ENCODE assay signal across 13 cellular contexts in genomic region chr1:154951901-154952657, GRCh38. TPM values are rescaled to one million over a fixed set of nuclear protein-coding genes. Genes with fewer than 3 reads are reported as not detected.
A peak's percentile ranks its signal among the peaks of the same experiment; 100 is the strongest.
DNase-seq lines count a peak whose midpoint lies in the region; ATAC-seq, FAIRE-seq and TF ChIP-seq lines count a peak whose summit lies in the region.
"Had no signal": no experiment of that assay in that cellular context is flagged by ENCODE, and none has a peak within 500 bp of the region (broad histone marks: within the 10 kb centered on the region; RNA-seq: fewer than 3 reads in every experiment).

No MANE protein-coding gene starts in this region.

- peak; percentile 52 for DNase-seq in activated T-cell treated with anti-CD3 and anti-CD28 coated beads for 1 hour (ENCODE audit: low read depth)
- no peak for DNase-seq in activated T-cell treated with anti-CD3 and anti-CD28 coated beads for 4 hours
- DNase-seq in activated T-helper 1 cell treated with anti-CD3 and anti-CD28 coated beads, Interleukin-12 subunit alpha, Interleukin-12 subunit beta, Interleukin-2, Interleukin-4 antibody, amounts not matched to agents 30 ng/mL and 10 ng/mL and 1 ng/mL, durations not matched to agents 14 hours and 24 hours and 36 hours (ENCODE audit: low spot score), result peak; percentile 47
- no peak for DNase-seq in mesenchymal stem cell
- peak in 1 of 2 donors; percentile 72 for DNase-seq in stimulated activated naive CD8-positive, alpha-beta T cell treated with anti-CD3 and anti-CD28 coated beads, Interleukin-15, amount 100 ng/mL, for 72 hours
- no peak for DNase-seq in testis
- no peak for DNase-seq in GM12892 (ENCODE audit: insufficient read length)
- DNase-seq: amygdala; head of caudate nucleus; NK-92 treated with Interleukin-12 subunit alpha and Interleukin-12 subunit beta, amount 100 ng/mL, for 24 hours; thyroid gland had no signal

- H3K27ac Mint-ChIP-seq in activated T-helper 1 cell treated with anti-CD3 and anti-CD28 coated beads, Interleukin-12 subunit alpha, Interleukin-12 subunit beta, Interleukin-2, Interleukin-4 antibody, amounts not matched to agents 30 ng/mL and 10 ng/mL and 1 ng/mL, durations not matched to agents 14 hours and 24 hours and 36 hours, result peak overlapping the region; percentile 88
- peak overlapping the region; percentile 95 to 96 for H3K27ac Mint-ChIP-seq in stimulated activated naive CD8-positive, alpha-beta T cell treated with anti-CD3 and anti-CD28 coated beads, Interleukin-15, amount 100 ng/mL, for 72 hours

- H2AK5ac ChIP-seq in mesenchymal stem cell (ENCODE audit: low read length, severe bottlenecking), result no peak overlapping the region

- no peak overlapping the region for H3K18ac ChIP-seq in mesenchymal stem cell (ENCODE audit: low read depth in 1 of 2, low read length in 2 of 2)

- H3K4ac ChIP-seq in mesenchymal stem cell (ENCODE audit: low read depth in 1 of 2, low read length in 2 of 2), result no peak overlapping the region

- no peak overlapping the region for H3K4me2 ChIP-seq in mesenchymal stem cell (ENCODE audit: low read length, poor library complexity, severe bottlenecking)

- peaks cover 2% of the 10 kb centered on the region for H3K27me3 Mint-ChIP-seq in activated T-helper 1 cell treated with anti-CD3 and anti-CD28 coated beads, Interleukin-12 subunit alpha, Interleukin-12 subunit beta, Interleukin-2, Interleukin-4 antibody, amounts not matched to agents 30 ng/mL and 10 ng/mL and 1 ng/mL, durations not matched to agents 14 hours and 24 hours and 36 hours (ENCODE audit: insufficient read depth)
- no peaks in the 10 kb centered on the region for H3K27me3 Mint-ChIP-seq in stimulated activated naive CD8-positive, alpha-beta T cell treated with anti-CD3 and anti-CD28 coated beads, Interleukin-15, amount 100 ng/mL, for 72 hours

- H3K9ac ChIP-seq in mesenchymal stem cell (ENCODE audit: low read length), result no peak overlapping the region

- H2BK120ac ChIP-seq in mesenchymal stem cell (ENCODE audit: low read depth, low read length), result no peak overlapping the region

- peak overlapping the region; percentile 79 for H3K4me3 Mint-ChIP-seq in activated T-helper 1 cell treated with anti-CD3 and anti-CD28 coated beads, Interleukin-12 subunit alpha, Interleukin-12 subunit beta, Interleukin-2, Interleukin-4 antibody, amounts not matched to agents 30 ng/mL and 10 ng/mL and 1 ng/mL, durations not matched to agents 14 hours and 24 hours and 36 hours
- H3K4me3 Mint-ChIP-seq in stimulated activated naive CD8-positive, alpha-beta T cell treated with anti-CD3 and anti-CD28 coated beads, Interleukin-15, amount 100 ng/mL, for 72 hours, result peak overlapping the region; percentile 70 to 81

- H3K36me3 Mint-ChIP-seq in activated T-helper 1 cell treated with anti-CD3 and anti-CD28 coated beads, Interleukin-12 subunit alpha, Interleukin-12 subunit beta, Interleukin-2, Interleukin-4 antibody, amounts not matched to agents 30 ng/mL and 10 ng/mL and 1 ng/mL, durations not matched to agents 14 hours and 24 hours and 36 hours (ENCODE audit: low read depth), result peaks cover 19% of the 10 kb centered on the region

- peaks cover 55% of the 10 kb centered on the region for H3K79me1 ChIP-seq in mesenchymal stem cell (replicated peaks; ENCODE audit: low read length, poor library complexity, severe bottlenecking)

- no peak for FAIRE-seq in GM12892 (lab: Jason Lieb, UNC)
- FAIRE-seq: A204.1 had no signal

- no peak overlapping the region for H2BK12ac ChIP-seq in mesenchymal stem cell (ENCODE audit: low read length in 2 of 2)

- WGBS in mesenchymal stem cell, result 80% methylated on average over 13 of the region's 15 CpGs
- WGBS in testis, 2 donors, result 55 to 76% methylated on average over 11 to 15 of the region's 15 CpGs

- TF ChIP-seq CTCF in testis (IDR thresholded peaks at IDR 0.05), result no peak

- H3K9me3 ChIP-seq in mesenchymal stem cell (ENCODE audit: control insufficient read depth, low read length) (no peaks in the 10 kb centered on the region), testis (no peaks in the 10 kb centered on the region)
- H3K9me3 ChIP-seq: thyroid gland had no signal

- TF ChIP-seq POLR2A in testis (IDR thresholded peaks at IDR 0.05) (no peak), GM12892 (IDR thresholded peaks at IDR 0.05; ENCODE audit: low read depth, low read length) (no peak)

- H2AFZ ChIP-seq in mesenchymal stem cell (ENCODE audit: low read depth, low read length), result no peak overlapping the region

- H3K23ac ChIP-seq in mesenchymal stem cell (ENCODE audit: low read length in 2 of 2), result no peak overlapping the region

- H3K27me3 ChIP-seq in mesenchymal stem cell (ENCODE audit: control insufficient read depth in 1 of 2, insufficient read depth in 1 of 2, low read length in 2 of 2), result no peaks in the 10 kb centered on the region
- no peaks in the 10 kb centered on the region for H3K27me3 ChIP-seq in testis
- H3K27me3 ChIP-seq: thyroid gland had no signal

- peak overlapping the region; percentile 54 for H2BK15ac ChIP-seq in mesenchymal stem cell (ENCODE audit: low read depth, poor library complexity, severe bottlenecking)

- peaks cover 25% of the 10 kb centered on the region for H3K4me1 ChIP-seq in mesenchymal stem cell (ENCODE audit: control insufficient read depth, insufficient read depth, low read depth, low read length)
- peaks cover 45% of the 10 kb centered on the region for H3K4me1 ChIP-seq in testis

- peaks cover 18 to 34% of the 10 kb centered on the region in 2 experiments for H3K36me3 ChIP-seq in mesenchymal stem cell (ENCODE audit: control insufficient read depth in 1 of 2, insufficient read depth in 2 of 2, low read depth in 1 of 2, low read length in 2 of 2)
- H3K36me3 ChIP-seq in testis (ENCODE audit: low read depth, missing control alignments), result no peaks in the 10 kb centered on the region

- no peak overlapping the region for H3K27ac ChIP-seq in mesenchymal stem cell (ENCODE audit: low read length, poor library complexity, severe bottlenecking)
- H3K27ac ChIP-seq in testis, result no peak overlapping the region
- H3K27ac ChIP-seq: thyroid gland had no signal

- H3K4me3 ChIP-seq in mesenchymal stem cell (ENCODE audit: insufficient read depth in 1 of 2, low read depth in 1 of 2, low read length in 2 of 2) (no peak overlapping the region), testis (no peak overlapping the region)
- H3K4me3 ChIP-seq: thyroid gland had no signal

- no peaks in the 10 kb centered on the region for H3K9me3 Mint-ChIP-seq in activated T-helper 1 cell treated with anti-CD3 and anti-CD28 coated beads, Interleukin-12 subunit alpha, Interleukin-12 subunit beta, Interleukin-2, Interleukin-4 antibody, amounts not matched to agents 30 ng/mL and 10 ng/mL and 1 ng/mL, durations not matched to agents 14 hours and 24 hours and 36 hours
- no peaks in the 10 kb centered on the region for H3K9me3 Mint-ChIP-seq in stimulated activated naive CD8-positive, alpha-beta T cell treated with anti-CD3 and anti-CD28 coated beads, Interleukin-15, amount 100 ng/mL, for 72 hours

- no peak overlapping the region for H2BK5ac ChIP-seq in mesenchymal stem cell (ENCODE audit: low read depth, low read length, poor library complexity, severe bottlenecking)

- H4K91ac ChIP-seq in mesenchymal stem cell (ENCODE audit: low read length), result no peak overlapping the region

- H3K14ac ChIP-seq in mesenchymal stem cell (ENCODE audit: low read length in 2 of 2), result no peak overlapping the region

- H4K8ac ChIP-seq in mesenchymal stem cell (ENCODE audit: low read length), result no peak overlapping the region

- peaks cover 67% of the 10 kb centered on the region for H3K4me1 Mint-ChIP-seq in activated T-helper 1 cell treated with anti-CD3 and anti-CD28 coated beads, Interleukin-12 subunit alpha, Interleukin-12 subunit beta, Interleukin-2, Interleukin-4 antibody, amounts not matched to agents 30 ng/mL and 10 ng/mL and 1 ng/mL, durations not matched to agents 14 hours and 24 hours and 36 hours (ENCODE audit: low read depth)
- H3K4me1 Mint-ChIP-seq in stimulated activated naive CD8-positive, alpha-beta T cell treated with anti-CD3 and anti-CD28 coated beads, Interleukin-15, amount 100 ng/mL, for 72 hours, result peaks cover 83% of the 10 kb centered on the region

- peak; percentile 63 for ATAC-seq in stimulated activated naive CD8-positive, alpha-beta T cell treated with anti-CD3 and anti-CD28 coated beads, Interleukin-15, amount 100 ng/mL, for 72 hours
- no peak for ATAC-seq in GM19397 (IDR thresholded peaks at IDR 0.05; ENCODE audit: unreplicated experiment)

- intact Hi-C loops in activated T-helper 1 cell treated with anti-CD3 and anti-CD28 coated beads, Interleukin-12 subunit alpha, Interleukin-12 subunit beta, Interleukin-2, Interleukin-4 antibody, amounts not matched to agents 30 ng/mL and 10 ng/mL and 1 ng/mL, durations not matched to agents 14 hours and 24 hours and 36 hours (cut with micrococcal nuclease), result no loop called here
- intact Hi-C loops in testis (cut with DNase I; ENCODE audit: low total_unique reads), result loop anchor here (5.0 kb wide), 1 partner anchor 110 kb away; the partner anchor contains the start of gene EFNA4

RNA-seq across cellular contexts. Expression of gene PBXIP1, which starts 3.8 kb away (rescaled TPM):
- 25.1 and 27.9 TPM in 2 replicates for total RNA-seq in activated T-helper 1 cell treated with anti-CD3 and anti-CD28 coated beads, Interleukin-12 subunit alpha, Interleukin-12 subunit beta, Interleukin-2, Interleukin-4 antibody, amounts not matched to agents 30 ng/mL and 10 ng/mL and 1 ng/mL, durations not matched to agents 14 hours and 24 hours and 36 hours
- 69.2 TPM for polyA plus RNA-seq in mesenchymal stem cell (2013, experiment 1 of 2)
- 66.7 TPM for polyA plus RNA-seq in mesenchymal stem cell (2013, experiment 2 of 2)
- 10 to 100 TPM; 84.1 to 87.1 TPM for total RNA-seq in testis
- 111 TPM for polyA plus RNA-seq in testis (ENCODE audit: insufficient read depth, low read depth, low replicate concordance)
- polyA plus RNA-seq in GM12892 (2012; ENCODE audit: missing spikeins), result 23.3 TPM

RNA-seq across cellular contexts. Expression of gene PYGO2, which starts 9.5 kb away (rescaled TPM):
- total RNA-seq in activated T-helper 1 cell treated with anti-CD3 and anti-CD28 coated beads, Interleukin-12 subunit alpha, Interleukin-12 subunit beta, Interleukin-2, Interleukin-4 antibody, amounts not matched to agents 30 ng/mL and 10 ng/mL and 1 ng/mL, durations not matched to agents 14 hours and 24 hours and 36 hours, result 34.7 and 35.0 TPM in 2 replicates
- 16.1 TPM for polyA plus RNA-seq in mesenchymal stem cell (2013, experiment 1 of 2)
- 15.3 TPM for polyA plus RNA-seq in mesenchymal stem cell (2013, experiment 2 of 2)
- total RNA-seq in testis, result 10 to 100 TPM; 31.0 to 34.9 TPM
- polyA plus RNA-seq in testis (ENCODE audit: insufficient read depth, low read depth, low replicate concordance), result 33.2 TPM
- 18.6 TPM for polyA plus RNA-seq in GM12892 (2012; ENCODE audit: missing spikeins)

RNA-seq across cellular contexts. Expression of gene PMVK, which starts 15.6 kb away (rescaled TPM):
- total RNA-seq in activated T-helper 1 cell treated with anti-CD3 and anti-CD28 coated beads, Interleukin-12 subunit alpha, Interleukin-12 subunit beta, Interleukin-2, Interleukin-4 antibody, amounts not matched to agents 30 ng/mL and 10 ng/mL and 1 ng/mL, durations not matched to agents 14 hours and 24 hours and 36 hours, result 42.5 and 43.3 TPM in 2 replicates
- polyA plus RNA-seq in mesenchymal stem cell (2013, experiment 1 of 2), result 21.3 TPM
- polyA plus RNA-seq in mesenchymal stem cell (2013, experiment 2 of 2), result 21.1 TPM
- 10 to 100 TPM; 21.1 to 27.7 TPM for total RNA-seq in testis
- 44.6 TPM for polyA plus RNA-seq in testis (ENCODE audit: insufficient read depth, low read depth, low replicate concordance)
- polyA plus RNA-seq in GM12892 (2012; ENCODE audit: missing spikeins), result 72.2 TPM

RNA-seq across cellular contexts. Expression of gene SHC1, which starts 18.5 kb away (rescaled TPM):
- 61.4 and 62.3 TPM in 2 replicates for total RNA-seq in activated T-helper 1 cell treated with anti-CD3 and anti-CD28 coated beads, Interleukin-12 subunit alpha, Interleukin-12 subunit beta, Interleukin-2, Interleukin-4 antibody, amounts not matched to agents 30 ng/mL and 10 ng/mL and 1 ng/mL, durations not matched to agents 14 hours and 24 hours and 36 hours
- 352 TPM for polyA plus RNA-seq in mesenchymal stem cell (2013, experiment 1 of 2)
- 344 TPM for polyA plus RNA-seq in mesenchymal stem cell (2013, experiment 2 of 2)
- 10 to 100 TPM; 47.9 to 59.3 TPM for total RNA-seq in testis
- 49.0 TPM for polyA plus RNA-seq in testis (ENCODE audit: insufficient read depth, low read depth, low replicate concordance)
- 15.3 TPM for polyA plus RNA-seq in GM12892 (2012; ENCODE audit: missing spikeins)

RNA-seq across cellular contexts. Expression of gene CKS1B, which starts 22.4 kb away (rescaled TPM):
- total RNA-seq in activated T-helper 1 cell treated with anti-CD3 and anti-CD28 coated beads, Interleukin-12 subunit alpha, Interleukin-12 subunit beta, Interleukin-2, Interleukin-4 antibody, amounts not matched to agents 30 ng/mL and 10 ng/mL and 1 ng/mL, durations not matched to agents 14 hours and 24 hours and 36 hours, result 151 and 158 TPM in 2 replicates
- polyA plus RNA-seq in mesenchymal stem cell (2013, experiment 1 of 2), result 48.2 TPM
- 48.8 TPM for polyA plus RNA-seq in mesenchymal stem cell (2013, experiment 2 of 2)
- 10 to 100 TPM; 45.5 to 84.3 TPM for total RNA-seq in testis
- 100 TPM for polyA plus RNA-seq in testis (ENCODE audit: insufficient read depth, low read depth, low replicate concordance)
- polyA plus RNA-seq in GM12892 (2012; ENCODE audit: missing spikeins), result 182 TPM

Comparison
In these comparisons a context has a peak if more than half of its experiments do, and no peak if none do; other contexts are left out.
1. DNase-seq: peak in activated T-cell treated with anti-CD3 and anti-CD28 coated beads for 1 hour (single experiment) and activated T-helper 1 cell treated with anti-CD3 and anti-CD28 coated beads, Interleukin-12 subunit alpha, Interleukin-12 subunit beta, Interleukin-2, Interleukin-4 antibody, amounts not matched to agents 30 ng/mL and 10 ng/mL and 1 ng/mL, durations not matched to agents 14 hours and 24 hours and 36 hours (single experiment); none in activated T-cell treated with anti-CD3 and anti-CD28 coated beads for 4 hours (single experiment), mesenchymal stem cell (single experiment), testis (single experiment) and GM12892 (single experiment).